In the genomic region with DNA sequence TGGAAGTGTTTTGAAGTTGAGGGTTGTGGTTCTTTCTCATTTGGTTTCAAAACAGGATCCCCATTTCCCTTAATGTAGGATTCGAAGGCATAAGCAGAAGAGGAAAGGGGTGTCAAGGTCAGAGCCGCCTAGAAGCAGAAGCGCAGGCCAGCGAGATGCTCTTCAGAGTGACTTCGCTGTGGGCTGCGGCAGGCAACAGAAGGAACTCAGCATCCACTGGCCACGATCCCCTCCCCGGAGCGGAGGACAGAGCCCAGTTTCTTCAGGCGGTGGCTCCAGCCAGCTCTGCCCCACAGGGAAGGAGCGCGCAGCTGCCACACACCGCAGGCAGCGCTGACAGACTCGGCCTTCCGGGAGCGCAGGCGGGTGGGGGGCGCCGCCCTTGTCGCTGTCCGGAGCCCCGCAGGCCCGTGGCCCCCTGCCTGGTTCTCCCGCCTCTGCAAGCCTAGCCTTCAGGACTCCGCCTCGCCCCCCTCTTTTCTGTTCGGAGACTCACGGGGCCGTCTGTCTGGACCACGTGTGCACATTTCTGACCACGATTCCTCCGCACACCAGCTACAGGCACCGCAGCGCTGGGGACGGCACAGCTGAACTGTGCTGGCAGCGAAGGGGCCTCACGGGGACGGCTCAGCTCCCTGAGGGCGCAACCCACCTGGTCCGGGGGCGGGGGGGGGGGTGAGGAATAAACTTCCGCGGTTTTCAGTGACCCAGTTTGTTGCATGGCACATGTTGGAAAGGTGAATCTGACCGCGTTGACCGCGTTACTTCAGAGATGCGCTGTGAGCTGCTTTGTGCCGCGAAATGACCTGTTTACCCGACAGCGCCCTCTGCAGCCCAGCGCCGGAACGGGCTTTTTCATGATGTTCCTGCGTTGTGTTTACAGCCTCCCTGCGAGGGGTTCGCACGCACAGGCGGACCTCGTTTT, we compare ENCODE assay signal across 8 cellular contexts. TPM values are rescaled to one million over a fixed set of nuclear protein-coding genes. Genes with fewer than 3 reads are reported as not detected.
A peak's percentile ranks its signal among the peaks of the same experiment; 100 is the strongest.
DNase-seq lines count a peak whose midpoint lies in the region; ATAC-seq, FAIRE-seq and TF ChIP-seq lines count a peak whose summit lies in the region.

No MANE protein-coding gene starts in this region.

- H3K9me3 ChIP-seq in breast epithelium: peaks cover 0 to 3% of the 10 kb centered on the region in 2 donors
- H3K9me3 ChIP-seq in kidney (ENCODE audit: control insufficient read depth in 1 of 2, low read length in 2 of 2): peaks cover 0 to 4% of the 10 kb centered on the region in 2 donors

- peak; percentile 72 for DNase-seq in DMS79 treated with DMSO at 0.1 percent for 48 hours (lab: John Stamatoyannopoulos, UW)
- DNase-seq in NB4 (ENCODE audit: low read depth): peak; percentile 56
- peak; percentile 63 for DNase-seq in UCSD-AML1 (lab: John Stamatoyannopoulos, UW; ENCODE audit: unreplicated experiment)
- peak; percentile 28 to 66 for DNase-seq in breast epithelium (ENCODE audit: low spot score in 2 of 2)
- DNase-seq in kidney: peak; percentile 81
- peak; percentile 81 to 85 for DNase-seq in stimulated activated CD4-positive, alpha-beta T cell treated with anti-CD3 and anti-CD28 coated beads, Interleukin-15, amount 100 ng/mL, for 48 hours (ENCODE audit: low read depth in 2 of 2)

- no peak for FAIRE-seq in kidney (lab: Jason Lieb, UNC)

- H3K36me3 ChIP-seq in breast epithelium: no peaks in the 10 kb centered on the region
- no peaks in the 10 kb centered on the region for H3K36me3 ChIP-seq in kidney (ENCODE audit: control insufficient read depth in 1 of 2, insufficient read depth in 2 of 2, low read length in 2 of 2)

- peaks cover 0 to 7% of the 10 kb centered on the region in 2 donors for H3K27me3 ChIP-seq in breast epithelium

- intact Hi-C loops in breast epithelium (cut with DNase I; ENCODE audit: low total_unique reads): no loop called here
- intact Hi-C loops in kidney (cut with DNase I): no loop called here

- TF ChIP-seq POLR2A in NB4 (IDR thresholded peaks at IDR 0.05; ENCODE audit: extremely low read depth, insufficient read length) (no peak), breast epithelium (IDR thresholded peaks at IDR 0.05) (no peak)

- H3K4me3 ChIP-seq in NB4 (ENCODE audit: low read depth, low read length) (no peak overlapping the region), breast epithelium (peak overlapping the region; percentile 28 to 65 (median 51)), kidney (ENCODE audit: low read length in 2 of 2) (peak overlapping the region; percentile 28 to 57)

- ATAC-seq in GM21786 (IDR thresholded peaks at IDR 0.05; ENCODE audit: unreplicated experiment) (peak; percentile 77), HG03460 (IDR thresholded peaks at IDR 0.05; ENCODE audit: unreplicated experiment) (no peak)

- H3K27ac ChIP-seq in breast epithelium: peak overlapping the region in 1 of 2 donors; percentile 38
- H3K27ac ChIP-seq in kidney (ENCODE audit: low read depth in 2 of 2, low read length in 2 of 2): no peak overlapping the region

- H3K4me1 ChIP-seq in breast epithelium (no peaks in the 10 kb centered on the region), kidney (ENCODE audit: control insufficient read depth in 1 of 2, insufficient read depth in 1 of 2, low read depth in 1 of 2, low read length in 2 of 2) (peaks cover 0 to 7% of the 10 kb centered on the region in 2 donors)

- TF ChIP-seq CTCF in NB4 (IDR thresholded peaks at IDR 0.05; ENCODE audit: low read depth, low read length): peak; percentile 66
- TF ChIP-seq CTCF in breast epithelium (IDR thresholded peaks at IDR 0.05): peak in 2 of 3 donors; percentile 49 to 54
- TF ChIP-seq CTCF in kidney (IDR thresholded peaks at IDR 0.05; ENCODE audit: borderline replicate concordance, extremely low read depth, insufficient read depth): peak; percentile 79

- H3K9ac ChIP-seq in kidney (ENCODE audit: low read length in 2 of 2): peak overlapping the region in 1 of 2 donors; percentile 21

RNA-seq across cellular contexts. Expression of a gene that starts 26.1 kb away (rescaled TPM):
- not detected for total RNA-seq in breast epithelium
- total RNA-seq in kidney: not detected
- polyA plus RNA-seq in kidney (ENCODE audit: insufficient read depth, low read depth, low replicate concordance): not detected

RNA-seq across cellular contexts. Expression of a gene that starts 59.9 kb away (rescaled TPM):
- total RNA-seq in breast epithelium (not detected), kidney (not detected)
- 0.56 TPM for polyA plus RNA-seq in kidney (ENCODE audit: insufficient read depth, low read depth, low replicate concordance)
